8 cellular contexts compared by ENCODE assay signal in genomic region chr21:26843912-26844257, GRCh38. TPM values are rescaled to one million over a fixed set of nuclear protein-coding genes. Genes with fewer than 3 reads are reported as not detected.
A peak's percentile ranks its signal among the peaks of the same experiment; 100 is the strongest.
DNase-seq lines count a peak whose midpoint lies in the region; ATAC-seq and TF ChIP-seq lines count a peak whose summit lies in the region.

No MANE protein-coding gene starts in this region.

- no peak overlapping the region for H3K27ac Mint-ChIP-seq in T-cell

- CTCF ChIA-PET in T-cell (lab: Charles Lee), result no interaction called here

- H3K9me3 Mint-ChIP-seq in T-cell, result peaks cover 0 to 6% (median 0%) of the 10 kb centered on the region in 3 donors

- DNase-seq in NCI-H524 (lab: John Stamatoyannopoulos, UW), result peak; percentile 43 to 65
- no peak for DNase-seq in NCI-H524 treated with DMSO at 0.1 percent for 48 hours (lab: John Stamatoyannopoulos, UW)
- no peak for DNase-seq in T-cell
- DNase-seq in foreskin fibroblast, result peak in 1 of 2 donors; percentile 45
- DNase-seq in pons (ENCODE audit: low spot score), result peak; percentile 31
- DNase-seq in sciatic nerve (ENCODE audit: low spot score), result no peak

- intact Hi-C loops in sciatic nerve (cut with DNase I), result no loop called here

- ATAC-seq in T-cell (replicated peaks in 1 of 4), result no peak
- ATAC-seq in GM21447 (IDR thresholded peaks at IDR 0.05; ENCODE audit: unreplicated experiment), result no peak
- ATAC-seq in sciatic nerve, result no peak
- no peak for ATAC-seq in HG03045 (IDR thresholded peaks at IDR 0.05; ENCODE audit: unreplicated experiment)

- POLR2A ChIA-PET in T-cell (lab: Charles Lee), result no interaction called here

- peaks cover 41 to 46% (median 44%) of the 10 kb centered on the region in 3 donors for H3K4me1 Mint-ChIP-seq in T-cell

- no peaks in the 10 kb centered on the region for H3K36me3 Mint-ChIP-seq in T-cell

- peak overlapping the region; percentile 89 to 97 for H3K4me3 ChIP-seq in foreskin fibroblast (ENCODE audit: low read depth in 1 of 2, low read length in 2 of 2)

- peaks cover 60 to 77% of the 10 kb centered on the region in 2 donors for H3K27me3 Mint-ChIP-seq in T-cell

- H3K4me3 Mint-ChIP-seq in T-cell, result peak overlapping the region; percentile 66 to 85 (median 69)

- TF ChIP-seq CTCF in foreskin fibroblast (IDR thresholded peaks at IDR 0.05; ENCODE audit: low read depth, low read length), result no peak

RNA-seq across cellular contexts. Expression of gene ADAMTS1, which starts 1.3 kb away (rescaled TPM):
- 1 to 10 TPM in 2 of 5 donors, under 1 TPM in 3; 0.40 to 1.7 (median 0.72) TPM for total RNA-seq in T-cell
- 128 TPM for total RNA-seq in sciatic nerve

Comparison
In these comparisons a context has a peak if more than half of its experiments do, and no peak if none do; other contexts are left out.
1. DNase-seq: peak in NCI-H524 (2 of 2) and pons (single experiment); none in NCI-H524 treated with DMSO at 0.1 percent for 48 hours (single experiment), T-cell (0 of 34) and sciatic nerve (single experiment).
2. RNA of gene ADAMTS1, which starts 1.3 kb away (total RNA-seq): 128 TPM in sciatic nerve (single experiment); 0.40 to 1.7 TPM in T-cell; every median in the first group is over 10 times any median in the second.